ENCODE assay signal across 17 cellular contexts in genomic region chr4:119070301-119070700, GRCh38.
DNase-seq lines count a peak whose midpoint lies in the region; ATAC-seq, FAIRE-seq and TF ChIP-seq lines count a peak whose summit lies in the region.
"Had no signal": no experiment of that assay in that cellular context is flagged by ENCODE, and none has a peak within 500 bp of the region (broad histone marks: within the 10 kb centered on the region; RNA-seq: fewer than 3 reads in every experiment).

No MANE protein-coding gene starts in this region.

- no peak for TF ChIP-seq CTCF in A549 (IDR thresholded peaks at IDR 0.05)
- no peak for TF ChIP-seq CTCF in IMR-90 (conservative IDR thresholded peaks at IDR 0.05; ENCODE audit: low read depth, low read length)
- TF ChIP-seq CTCF in ascending aorta (IDR thresholded peaks at IDR 0.05) = no peak
- no peak for TF ChIP-seq CTCF in left lung (IDR thresholded peaks at IDR 0.05)
- TF ChIP-seq CTCF in D721Med (IDR thresholded peaks at IDR 0.05; ENCODE audit: insufficient read depth, missing control alignments) = no peak

- TF ChIP-seq EP300 in A549 (IDR thresholded peaks at IDR 0.05) = no peak

- H3K14ac ChIP-seq in IMR-90 (replicated peaks; ENCODE audit: low read depth, low read length) = 0 out of 2 replicates have a peak overlapping the region, but pooled peaks have one; percentile 15

- CTCF ChIA-PET in A549 (lab: Yijun Ruan, JAX) = interaction anchor here (0.9 kb wide), 1 partner anchor 28 kb away, joined by 3 read pairs; no protein-coding TSS in a partner anchor
- CTCF ChIA-PET in IMR-90 (lab: Yijun Ruan, JAX) = no interaction called here

- H3K27ac ChIP-seq in A549 (peak overlapping the region; percentile 25; a peak in 2 of 6 replicates), IMR-90 (ENCODE audit: insufficient read depth, low read length) (no peak overlapping the region), ascending aorta (peak overlapping the region; percentile 7 to 18), left lung (no peak overlapping the region)

- H4K91ac ChIP-seq in IMR-90 (ENCODE audit: insufficient read depth, low read depth, low read length) = no peak overlapping the region

- no peak overlapping the region for H3K18ac ChIP-seq in IMR-90 (ENCODE audit: low read depth, low read length)

- no peak overlapping the region for H3K56ac ChIP-seq in IMR-90 (ENCODE audit: extremely low read depth, insufficient read depth, low read length)

- H4K20me1 ChIP-seq in IMR-90 (ENCODE audit: insufficient read depth, low read length) = no peaks in the 10 kb centered on the region

- H3K4me1 ChIP-seq in A549 = peaks cover 25% of the 10 kb centered on the region
- H3K4me1 ChIP-seq in IMR-90 (ENCODE audit: control insufficient read depth, insufficient read depth, low read length) = peaks cover 4% of the 10 kb centered on the region; the same call in 1 of the 2 replicates
- no peaks in the 10 kb centered on the region for H3K4me1 ChIP-seq in ascending aorta
- no peaks in the 10 kb centered on the region for H3K4me1 ChIP-seq in left lung

- H3K9ac ChIP-seq in IMR-90 (ENCODE audit: low read depth, low read length) = no peak overlapping the region

- H3K9me3 ChIP-seq in A549 = no peaks in the 10 kb centered on the region
- H3K9me3 ChIP-seq in IMR-90 (ENCODE audit: control insufficient read depth, insufficient read depth, low read length) = no peaks in the 10 kb centered on the region
- peaks cover 7 to 13% of the 10 kb centered on the region in 2 donors for H3K9me3 ChIP-seq in ascending aorta
- no peaks in the 10 kb centered on the region for H3K9me3 ChIP-seq in left lung

- dilution Hi-C loops in IMR-90 (cut with HindIII; ENCODE audit: low sequenced_read_pairs, unreplicated experiment) = no loop called here

- in situ Hi-C loops in IMR-90 (cut with MboI; ENCODE audit: low sequenced_read_pairs) = no loop called here

- no peaks in the 10 kb centered on the region for H3K79me1 ChIP-seq in IMR-90 (ENCODE audit: low read depth in 1 of 2, low read length in 2 of 2)

- H4K8ac ChIP-seq in IMR-90 (ENCODE audit: low read depth in 2 of 2, low read length in 2 of 2) = no peak overlapping the region

- H3K27me3 ChIP-seq in IMR-90 (ENCODE audit: control insufficient read depth, insufficient read depth, low read length) (no peaks in the 10 kb centered on the region), ascending aorta (no peaks in the 10 kb centered on the region), left lung (no peaks in the 10 kb centered on the region)

- H2BK20ac ChIP-seq in IMR-90 (ENCODE audit: low read depth, low read length) = no peak overlapping the region

- no peaks in the 10 kb centered on the region for H3K36me3 ChIP-seq in IMR-90 (ENCODE audit: control insufficient read depth, insufficient read depth, low read length)
- peaks cover 0 to 5% of the 10 kb centered on the region in 2 donors for H3K36me3 ChIP-seq in ascending aorta
- no peaks in the 10 kb centered on the region for H3K36me3 ChIP-seq in left lung

- WGBS in A549 (ENCODE audit: missing lambda C conversion rate) = 67% methylated on average over 4 of the region's 4 CpGs
- WGBS in IMR-90 (ENCODE audit: extremely low coverage in 2 of 2, insufficient read length in 1 of 2), 2 experiments = 100% methylated on average over 2 of the region's 4 CpGs; no CpG with 5 or more reads in 1 of the 2 experiments

- H4K5ac ChIP-seq in IMR-90 (ENCODE audit: low read depth, low read length) = no peak overlapping the region

- H3K4me2 ChIP-seq in A549 (no peak overlapping the region; the same call in 2 of the 3 replicates), IMR-90 (ENCODE audit: low read depth, low read length) (no peak overlapping the region)

- no peak for DNase-seq in A549 (ENCODE audit: low read depth in 1 of 2, low spot score in 1 of 2)
- no peak for DNase-seq in IMR-90
- no peak for DNase-seq in ascending aorta (ENCODE audit: low spot score in 2 of 2)
- no peak for DNase-seq in left lung
- DNase-seq in D721Med (ENCODE audit: insufficient read length, low spot score) = no peak
- no peak for DNase-seq in UCSD-AML1 (lab: John Stamatoyannopoulos, UW; ENCODE audit: unreplicated experiment)
- DNase-seq in SIG-M5 treated with dmso at 0.1 percent for 504 hours (lab: John Stamatoyannopoulos, UW; ENCODE audit: unreplicated experiment) = no peak
- DNase-seq: C1 segment of cervical spinal cord, DMS 273 treated with DMSO at 0.1 percent for 48 hours, H7, Karpas-422, MM.1S, NCI-H187, NCI-H2171, NCI-H748 treated with DMSO at 0.1 percent for 48 hours, SHP77 treated with DMSO at 0.1 percent for 48 hours had no signal

- H3K4me3 ChIP-seq in A549 (no peak overlapping the region), IMR-90 (ENCODE audit: insufficient read depth, low read depth, low read length) (no peak overlapping the region), ascending aorta (no peak overlapping the region), left lung (no peak overlapping the region)

- ATAC-seq in A549 (no peak), IMR-90 (ENCODE audit: low read depth) (no peak), left lung (peak; percentile 62), GM19467 (IDR thresholded peaks at IDR 0.05; ENCODE audit: unreplicated experiment) (no peak)

- H3K9me1 ChIP-seq in IMR-90 (ENCODE audit: insufficient read depth, low read length) = no peaks in the 10 kb centered on the region; the same call in 1 of the 2 replicates

- no peak overlapping the region for H3K4ac ChIP-seq in IMR-90 (ENCODE audit: low read depth, low read length)

- H2BK5ac ChIP-seq in IMR-90 (ENCODE audit: low read depth, low read length, poor library complexity, severe bottlenecking) = no peak overlapping the region

- no peak for FAIRE-seq in A549 (lab: Jason Lieb, UNC)
- no peak for FAIRE-seq in D721Med (lab: Jason Lieb, UNC)

- intact Hi-C loops in IMR-90 (cut with micrococcal nuclease) = no loop called here
- intact Hi-C loops in ascending aorta (cut with DNase I) = no loop called here
- intact Hi-C loops in left lung (cut with DNase I) = no loop called here

- no peak overlapping the region for H2AFZ ChIP-seq in IMR-90 (replicated peaks; ENCODE audit: low read length, poor library complexity)

- no peak overlapping the region for H2BK15ac ChIP-seq in IMR-90 (ENCODE audit: low read depth, low read length)

- BruUV-seq in IMR-90 (replicated peaks; lab: Mats Ljungman, UMichigan) = no TSS peak

- H3K23ac ChIP-seq in IMR-90 (ENCODE audit: low read depth, low read length) = no peak overlapping the region

- POLR2A ChIA-PET in A549 (lab: Yijun Ruan, JAX) = interaction anchor here (1.0 kb wide), 1 partner anchor 142 kb away, joined by 3 read pairs; the partner anchor contains the start of gene USP53
- POLR2A ChIA-PET in IMR-90 (lab: Charles Lee; ENCODE audit: unreplicated experiment) = no interaction called here

- no peak overlapping the region for H2BK120ac ChIP-seq in IMR-90 (ENCODE audit: low read depth, low read length)

- no peak overlapping the region for H2AK5ac ChIP-seq in IMR-90 (ENCODE audit: low read depth, low read length)

- H2AK9ac ChIP-seq in IMR-90 (replicated peaks; ENCODE audit: low read depth, low read length, poor library complexity) = no peak overlapping the region

- TF ChIP-seq RAD21 in A549 (conservative IDR thresholded peaks at IDR 0.05 in 1 of 2, IDR thresholded peaks at IDR 0.05 in 1 of 2) (no peak), IMR-90 (IDR thresholded peaks at IDR 0.05; ENCODE audit: low read length) (no peak)

- TF ChIP-seq POLR2A in A549 (IDR thresholded peaks at IDR 0.05; ENCODE audit: low read length) (no peak), IMR-90 (IDR thresholded peaks at IDR 0.05; ENCODE audit: low read depth, low read length) (no peak)

TF ChIP-seq in A549, 52 proteins besides CTCF, POLR2A, EP300 and RAD21 (continues in another document):
- TF ChIP-seq HOXB13 (CRISPR knock-in tag; IDR thresholded peaks at IDR 0.05; ENCODE audit: low read depth) (no peak), SREBF2 (IDR thresholded peaks at IDR 0.05) (no peak), FOSB (CRISPR knock-in tag; IDR thresholded peaks at IDR 0.05) (no peak), MYC (IDR thresholded peaks at IDR 0.05; ENCODE audit: borderline replicate concordance, low read length) (no peak), MAZ (IDR thresholded peaks at IDR 0.05; ENCODE audit: borderline replicate concordance, low read depth, low read length) (no peak), KDM5A (IDR thresholded peaks at IDR 0.05) (no peak)
- TF ChIP-seq, protein P1, sequence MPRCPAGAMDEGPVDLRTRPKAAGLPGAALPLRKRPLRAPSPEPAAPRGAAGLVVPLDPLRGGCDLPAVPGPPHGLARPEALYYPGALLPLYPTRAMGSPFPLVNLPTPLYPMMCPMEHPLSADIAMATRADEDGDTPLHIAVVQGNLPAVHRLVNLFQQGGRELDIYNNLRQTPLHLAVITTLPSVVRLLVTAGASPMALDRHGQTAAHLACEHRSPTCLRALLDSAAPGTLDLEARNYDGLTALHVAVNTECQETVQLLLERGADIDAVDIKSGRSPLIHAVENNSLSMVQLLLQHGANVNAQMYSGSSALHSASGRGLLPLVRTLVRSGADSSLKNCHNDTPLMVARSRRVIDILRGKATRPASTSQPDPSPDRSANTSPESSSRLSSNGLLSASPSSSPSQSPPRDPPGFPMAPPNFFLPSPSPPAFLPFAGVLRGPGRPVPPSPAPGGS (IDR thresholded peaks at IDR 0.05) = no peak

TF ChIP-seq in IMR-90, 13 proteins besides CTCF, POLR2A, EP300 and RAD21 (continues in another document):
- TF ChIP-seq CHD1 (IDR thresholded peaks at IDR 0.05; ENCODE audit: low read depth, low read length) (no peak), MXI1 (IDR thresholded peaks at IDR 0.05; ENCODE audit: borderline replicate concordance, low read depth, low read length) (no peak), RCOR1 (IDR thresholded peaks at IDR 0.05; ENCODE audit: insufficient replicate concordance, low read length) (no peak), MAFK (IDR thresholded peaks at IDR 0.05; ENCODE audit: low read depth, low read length) (no peak)
- TF ChIP-seq, protein P2, sequence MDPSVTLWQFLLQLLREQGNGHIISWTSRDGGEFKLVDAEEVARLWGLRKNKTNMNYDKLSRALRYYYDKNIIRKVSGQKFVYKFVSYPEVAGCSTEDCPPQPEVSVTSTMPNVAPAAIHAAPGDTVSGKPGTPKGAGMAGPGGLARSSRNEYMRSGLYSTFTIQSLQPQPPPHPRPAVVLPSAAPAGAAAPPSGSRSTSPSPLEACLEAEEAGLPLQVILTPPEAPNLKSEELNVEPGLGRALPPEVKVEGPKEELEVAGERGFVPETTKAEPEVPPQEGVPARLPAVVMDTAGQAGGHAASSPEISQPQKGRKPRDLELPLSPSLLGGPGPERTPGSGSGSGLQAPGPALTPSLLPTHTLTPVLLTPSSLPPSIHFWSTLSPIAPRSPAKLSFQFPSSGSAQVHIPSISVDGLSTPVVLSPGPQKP (IDR thresholded peaks at IDR 0.05; ENCODE audit: borderline replicate concordance, low read depth, low read length) = no peak
- TF ChIP-seq, protein P3, sequence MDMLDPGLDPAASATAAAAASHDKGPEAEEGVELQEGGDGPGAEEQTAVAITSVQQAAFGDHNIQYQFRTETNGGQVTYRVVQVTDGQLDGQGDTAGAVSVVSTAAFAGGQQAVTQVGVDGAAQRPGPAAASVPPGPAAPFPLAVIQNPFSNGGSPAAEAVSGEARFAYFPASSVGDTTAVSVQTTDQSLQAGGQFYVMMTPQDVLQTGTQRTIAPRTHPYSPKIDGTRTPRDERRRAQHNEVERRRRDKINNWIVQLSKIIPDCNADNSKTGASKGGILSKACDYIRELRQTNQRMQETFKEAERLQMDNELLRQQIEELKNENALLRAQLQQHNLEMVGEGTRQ (IDR thresholded peaks at IDR 0.05; ENCODE audit: low read depth, low read length) = no peak

Comparison
In these comparisons a context has a peak if more than half of its experiments do, and no peak if none do; other contexts are left out.
1. H3K27ac ChIP-seq: peak in A549 (2 of 2) and ascending aorta (2 of 2); none in IMR-90 (single experiment) and left lung (0 of 2).